In genomic region chr22:30922151-30922611, GRCh38 we compare ENCODE assay signal across 8 cellular contexts. TPM values are rescaled to one million over a fixed set of nuclear protein-coding genes. Genes with fewer than 3 reads are reported as not detected.
DNase-seq lines count a peak whose midpoint lies in the region; ATAC-seq and TF ChIP-seq lines count a peak whose summit lies in the region.

No MANE protein-coding gene starts in this region.

- H3K27ac ChIP-seq in CD4-positive, alpha-beta memory T cell (ENCODE audit: low read depth, low read length) = peak overlapping the region; percentile 51
- H3K27ac ChIP-seq in subcutaneous abdominal adipose tissue (ENCODE audit: low read depth, low read length) = no peak overlapping the region

- peaks cover 23% of the 10 kb centered on the region for H3K4me1 ChIP-seq in CD4-positive, alpha-beta memory T cell (ENCODE audit: insufficient read depth, low read length)
- H3K4me1 ChIP-seq in subcutaneous abdominal adipose tissue (ENCODE audit: control insufficient read depth in 5 of 5, insufficient read depth in 5 of 5, low read length in 5 of 5) = peaks cover 2 to 21% (median 18%) of the 10 kb centered on the region in 5 donors

- H3K36me3 ChIP-seq in CD4-positive, alpha-beta memory T cell (ENCODE audit: insufficient read depth, low read length) = peaks cover 12% of the 10 kb centered on the region
- H3K36me3 ChIP-seq in MG63 (peaks cover 17% of the 10 kb centered on the region), subcutaneous abdominal adipose tissue (ENCODE audit: control insufficient read depth in 5 of 5, insufficient read depth in 5 of 5, low read length in 5 of 5) (peaks cover 0 to 31% (median 23%) of the 10 kb centered on the region in 5 donors)

- peak; percentile 76 to 82 (median 79) for DNase-seq in CD4-positive, alpha-beta memory T cell
- peak; percentile 37 for DNase-seq in MG63
- DNase-seq in activated CD8-positive, alpha-beta memory T cell treated with anti-CD3 and anti-CD28 coated beads, Interleukin-2, amount 10 ng/mL, durations not matched to agents 7 days and 5 days = peak; percentile 88
- DNase-seq in epithelial cell of proximal tubule (ENCODE audit: low read depth) = no peak
- peak; percentile 81 for DNase-seq in osteocyte (ENCODE audit: extremely low spot score, unreplicated experiment)
- DNase-seq in NCI-H1694 (lab: John Stamatoyannopoulos, UW) = no peak

- H3K4me3 Mint-ChIP-seq in CD4-positive, alpha-beta memory T cell = peak overlapping the region; percentile 76 to 91 (median 85)
- peak overlapping the region; percentile 68 for H3K4me3 Mint-ChIP-seq in activated CD8-positive, alpha-beta memory T cell treated with anti-CD3 and anti-CD28 coated beads, Interleukin-2, amount 10 ng/mL, durations not matched to agents 7 days and 5 days
- no peak overlapping the region for H3K4me3 Mint-ChIP-seq in osteocyte (ENCODE audit: unreplicated experiment)

- CTCF ChIA-PET in CD4-positive, alpha-beta memory T cell (lab: Charles Lee; ENCODE audit: partially characterized antibody) = interaction anchor here (0.6 to 5.9 kb wide), 16 partner anchors 8 to 675 kb away, joined by 3 to 95 read pairs (median 4); partner anchors contain the start of genes MORC2, SLC35E4 and TUG1
- CTCF ChIA-PET in activated CD8-positive, alpha-beta memory T cell treated with anti-CD3 and anti-CD28 coated beads, Interleukin-2, amount 10 ng/mL, durations not matched to agents 7 days and 5 days (lab: Charles Lee) = interaction anchor here (0.6 to 4.1 kb wide), 15 partner anchors 10 to 939 kb away, joined by 3 to 30 read pairs (median 3); partner anchors contain the start of genes SELENOM and SLC35E4

- H3K27ac Mint-ChIP-seq in CD4-positive, alpha-beta memory T cell = peak overlapping the region; percentile 76 to 93 (median 88)
- H3K27ac Mint-ChIP-seq in activated CD8-positive, alpha-beta memory T cell treated with anti-CD3 and anti-CD28 coated beads, Interleukin-2, amount 10 ng/mL, durations not matched to agents 7 days and 5 days = peak overlapping the region; percentile 80
- H3K27ac Mint-ChIP-seq in osteocyte (ENCODE audit: unreplicated experiment) = no peak overlapping the region

- no peaks in the 10 kb centered on the region for H3K27me3 Mint-ChIP-seq in CD4-positive, alpha-beta memory T cell
- H3K27me3 Mint-ChIP-seq in activated CD8-positive, alpha-beta memory T cell treated with anti-CD3 and anti-CD28 coated beads, Interleukin-2, amount 10 ng/mL, durations not matched to agents 7 days and 5 days = no peaks in the 10 kb centered on the region
- H3K27me3 Mint-ChIP-seq in osteocyte (ENCODE audit: unreplicated experiment) = peaks cover 9% of the 10 kb centered on the region

- no peaks in the 10 kb centered on the region for H3K9me3 Mint-ChIP-seq in CD4-positive, alpha-beta memory T cell
- no peaks in the 10 kb centered on the region for H3K9me3 Mint-ChIP-seq in activated CD8-positive, alpha-beta memory T cell treated with anti-CD3 and anti-CD28 coated beads, Interleukin-2, amount 10 ng/mL, durations not matched to agents 7 days and 5 days (ENCODE audit: low read depth)
- no peaks in the 10 kb centered on the region for H3K9me3 Mint-ChIP-seq in osteocyte (ENCODE audit: unreplicated experiment)

- peak overlapping the region in 2 of 5 donors; percentile 28 to 62 for H3K9ac ChIP-seq in subcutaneous abdominal adipose tissue (ENCODE audit: low read length in 5 of 5)

- TF ChIP-seq CTCF in epithelial cell of proximal tubule (conservative IDR thresholded peaks at IDR 0.05; ENCODE audit: low read depth, low read length) (no peak), osteocyte (IDR thresholded peaks at IDR 0.05) (no peak)

- H3K27me3 ChIP-seq in CD4-positive, alpha-beta memory T cell (ENCODE audit: insufficient read depth, low read length) = no peaks in the 10 kb centered on the region
- no peaks in the 10 kb centered on the region for H3K27me3 ChIP-seq in MG63
- no peaks in the 10 kb centered on the region for H3K27me3 ChIP-seq in subcutaneous abdominal adipose tissue (ENCODE audit: control insufficient read depth in 5 of 5, insufficient read depth in 4 of 5, low read length in 5 of 5)

- POLR2A ChIA-PET in CD4-positive, alpha-beta memory T cell (lab: Charles Lee; ENCODE audit: partially characterized antibody) = interaction anchor here (0.6 to 6.4 kb wide), 15 partner anchors 10 to 831 kb away, joined by 3 to 80 read pairs (median 5); partner anchors contain the start of genes MORC2, PATZ1, SLC35E4 and TUG1

- H3K9me3 ChIP-seq in CD4-positive, alpha-beta memory T cell (ENCODE audit: control insufficient read depth in 1 of 2, low read length in 2 of 2) = no peaks in the 10 kb centered on the region
- H3K9me3 ChIP-seq in MG63 (no peaks in the 10 kb centered on the region), subcutaneous abdominal adipose tissue (ENCODE audit: control insufficient read depth in 5 of 5, low read length in 5 of 5) (no peaks in the 10 kb centered on the region)

- ATAC-seq in activated CD8-positive, alpha-beta memory T cell treated with anti-CD3 and anti-CD28 coated beads, Interleukin-2, amount 10 ng/mL, durations not matched to agents 7 days and 5 days = peak; percentile 75
- ATAC-seq in GM18867 (IDR thresholded peaks at IDR 0.05; ENCODE audit: unreplicated experiment) = no peak

- intact Hi-C loops in CD4-positive, alpha-beta memory T cell (cut with micrococcal nuclease) = no loop called here

- H3K4me3 ChIP-seq in CD4-positive, alpha-beta memory T cell (ENCODE audit: low read length in 2 of 2) = peak overlapping the region in 1 of 2 donors; percentile 69
- no peak overlapping the region for H3K4me3 ChIP-seq in MG63
- peak overlapping the region; percentile 47 for H3K4me3 ChIP-seq in epithelial cell of proximal tubule (ENCODE audit: low read depth, low read length)
- H3K4me3 ChIP-seq in subcutaneous abdominal adipose tissue (ENCODE audit: low read depth in 1 of 5, low read length in 5 of 5) = peak overlapping the region; percentile 59 to 65 (median 62)

- peaks cover 16 to 32% of the 10 kb centered on the region in 2 donors for H3K36me3 Mint-ChIP-seq in CD4-positive, alpha-beta memory T cell
- H3K36me3 Mint-ChIP-seq in activated CD8-positive, alpha-beta memory T cell treated with anti-CD3 and anti-CD28 coated beads, Interleukin-2, amount 10 ng/mL, durations not matched to agents 7 days and 5 days = peaks cover 6% of the 10 kb centered on the region
- H3K36me3 Mint-ChIP-seq in osteocyte (ENCODE audit: unreplicated experiment) = peaks cover 17% of the 10 kb centered on the region

- peaks cover 9 to 20% (median 14%) of the 10 kb centered on the region in 4 donors for H3K4me1 Mint-ChIP-seq in CD4-positive, alpha-beta memory T cell
- peaks cover 16% of the 10 kb centered on the region for H3K4me1 Mint-ChIP-seq in activated CD8-positive, alpha-beta memory T cell treated with anti-CD3 and anti-CD28 coated beads, Interleukin-2, amount 10 ng/mL, durations not matched to agents 7 days and 5 days
- H3K4me1 Mint-ChIP-seq in osteocyte (ENCODE audit: unreplicated experiment) = peaks cover 9% of the 10 kb centered on the region

RNA-seq across cellular contexts. Expression of gene MORC2, which starts 46.4 kb away (rescaled TPM):
- total RNA-seq in CD4-positive, alpha-beta memory T cell = 10 to 100 TPM; 43.8 to 46.3 TPM
- 10 to 100 TPM in 1 of 2 donors, 1 to 10 TPM in 1; 9.5 to 22.8 TPM for polyA plus RNA-seq in CD4-positive, alpha-beta memory T cell
- total RNA-seq in MG63 (2014; rRNA removed; shearing (Covaris generic); ENCODE audit: low replicate concordance) = 18.9 and 32.4 TPM in 2 replicates
- 10 to 100 TPM; 27.0 to 28.7 TPM for total RNA-seq in activated CD8-positive, alpha-beta memory T cell treated with anti-CD3 and anti-CD28 coated beads, Interleukin-2, amount 10 ng/mL, durations not matched to agents 7 days and 5 days
- total RNA-seq in epithelial cell of proximal tubule (7.1 and 9.0 TPM in 2 replicates), osteocyte (26.9 and 29.1 TPM in 2 replicates)

RNA-seq across cellular contexts. Expression of gene TUG1, which starts 46.9 kb away (rescaled TPM):
- 100 to 1,000 TPM; 129 to 132 TPM for total RNA-seq in CD4-positive, alpha-beta memory T cell
- polyA plus RNA-seq in CD4-positive, alpha-beta memory T cell = 10 to 100 TPM; 12.3 to 20.6 TPM
- 17.5 and 18.7 TPM in 2 replicates for total RNA-seq in MG63 (2014; rRNA removed; shearing (Covaris generic); ENCODE audit: low replicate concordance)
- total RNA-seq in activated CD8-positive, alpha-beta memory T cell treated with anti-CD3 and anti-CD28 coated beads, Interleukin-2, amount 10 ng/mL, durations not matched to agents 7 days and 5 days = 10 to 100 TPM; 56.7 to 69.8 TPM
- total RNA-seq in epithelial cell of proximal tubule = 29.8 and 33.6 TPM in 2 replicates
- total RNA-seq in osteocyte = 92.9 and 93.2 TPM in 2 replicates

Comparison
In these comparisons a context has a peak if more than half of its experiments do, and no peak if none do; other contexts are left out.
1. DNase-seq: peak in CD4-positive, alpha-beta memory T cell (5 of 5), MG63 (single experiment), activated CD8-positive, alpha-beta memory T cell treated with anti-CD3 and anti-CD28 coated beads, Interleukin-2, amount 10 ng/mL, durations not matched to agents 7 days and 5 days (single experiment) and osteocyte (single experiment); none in epithelial cell of proximal tubule (single experiment) and NCI-H1694 (single experiment).